ENCODE assay signal across 9 cellular contexts in the genomic region with DNA sequence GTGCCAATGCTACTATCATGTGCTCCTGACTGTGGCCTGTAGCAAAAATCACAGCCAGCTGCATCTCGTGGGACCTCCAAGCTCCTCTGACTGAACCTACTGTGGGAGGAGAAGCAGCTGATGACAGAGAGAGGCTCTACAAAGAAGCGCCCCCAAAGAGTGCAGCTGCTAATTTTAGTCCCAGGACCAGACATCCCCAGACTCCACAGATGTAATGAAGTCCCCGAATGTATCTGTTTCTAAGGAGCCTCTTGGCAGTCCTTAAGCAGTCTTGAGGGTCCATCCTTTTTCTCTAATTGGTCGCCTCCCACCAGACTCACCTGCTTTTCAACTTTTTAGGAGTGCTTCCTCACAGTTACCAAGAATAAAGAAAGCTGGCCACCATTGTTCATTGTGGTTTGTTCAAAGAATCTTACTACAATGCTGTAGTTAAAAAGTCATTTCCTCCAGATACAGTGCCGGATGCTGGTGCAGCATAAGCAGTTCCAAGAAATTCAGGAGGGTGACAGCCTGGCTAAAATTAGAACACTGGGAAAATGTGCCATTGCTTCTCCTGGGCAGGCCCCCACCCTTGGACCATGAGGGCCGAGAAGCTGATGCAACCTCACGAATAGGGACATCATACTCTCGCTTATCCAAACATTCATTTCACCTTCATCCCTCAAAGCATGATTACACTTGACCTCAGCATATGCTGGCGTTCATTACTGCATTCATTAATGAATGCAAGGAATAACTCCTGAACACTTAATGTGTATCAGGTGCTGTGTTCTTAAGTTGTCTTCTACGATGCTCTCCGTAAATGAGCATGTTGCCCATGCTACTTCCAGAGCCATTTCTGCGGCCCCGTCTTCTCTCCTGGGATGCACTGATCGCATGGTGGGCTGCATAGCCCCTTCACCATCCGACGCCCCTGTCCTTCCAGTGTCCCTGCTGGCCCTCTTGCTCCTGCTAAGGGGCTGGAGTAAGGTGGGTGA.
DNase-seq lines count a peak whose midpoint lies in the region; ATAC-seq and TF ChIP-seq lines count a peak whose summit lies in the region.
"Had no signal": no experiment of that assay in that cellular context is flagged by ENCODE, and none has a peak within 500 bp of the region (broad histone marks: within the 10 kb centered on the region; RNA-seq: fewer than 3 reads in every experiment).

No MANE protein-coding gene starts in this region.

- no peaks in the 10 kb centered on the region for H4K20me1 ChIP-seq in smooth muscle cell (ENCODE audit: low read depth)

- H3K27me3 ChIP-seq in uterus (no peaks in the 10 kb centered on the region), smooth muscle cell (ENCODE audit: low read depth) (no peaks in the 10 kb centered on the region)

- no peak overlapping the region for H3K4me2 ChIP-seq in smooth muscle cell

- intact Hi-C loops in uterus (cut with DNase I; ENCODE audit: low total_unique reads): no loop called here

- H2AFZ ChIP-seq in smooth muscle cell (ENCODE audit: low read depth): no peak overlapping the region

- no peaks in the 10 kb centered on the region for H3K79me2 ChIP-seq in smooth muscle cell (ENCODE audit: low read depth)

- no peaks in the 10 kb centered on the region for H3K36me3 ChIP-seq in uterus
- no peaks in the 10 kb centered on the region for H3K36me3 ChIP-seq in smooth muscle cell (ENCODE audit: low read depth)

- H3K4me3 ChIP-seq in uterus: no peak overlapping the region
- no peak overlapping the region for H3K4me3 ChIP-seq in smooth muscle cell

- 86% methylated on average over 16 of the region's 16 CpGs for WGBS in smooth muscle cell (ENCODE audit: low lambda C conversion rate)

- H3F3A ChIP-seq in smooth muscle cell (ENCODE audit: low read depth): no peaks in the 10 kb centered on the region

- TF ChIP-seq CTCF in uterus (IDR thresholded peaks at IDR 0.05) (no peak), smooth muscle cell (IDR thresholded peaks at IDR 0.05; ENCODE audit: borderline replicate concordance, insufficient read depth, poor library complexity, severe bottlenecking) (no peak)

- H3K27ac Mint-ChIP-seq in activated naive CD8-positive, alpha-beta T cell: peak overlapping the region; percentile 93
- peak overlapping the region; percentile 18 for H3K27ac Mint-ChIP-seq in memory B cell

- no peaks in the 10 kb centered on the region for H3K27me3 Mint-ChIP-seq in activated naive CD8-positive, alpha-beta T cell
- no peaks in the 10 kb centered on the region for H3K27me3 Mint-ChIP-seq in memory B cell

- no peak overlapping the region for H3K9ac ChIP-seq in smooth muscle cell (ENCODE audit: low read depth)

- H3K4me1 ChIP-seq in uterus (no peaks in the 10 kb centered on the region), smooth muscle cell (ENCODE audit: low read depth) (no peaks in the 10 kb centered on the region)

- peaks cover 2% of the 10 kb centered on the region for H3K36me3 Mint-ChIP-seq in activated naive CD8-positive, alpha-beta T cell
- H3K36me3 Mint-ChIP-seq in memory B cell: peaks cover 38% of the 10 kb centered on the region

- DNase-seq in activated naive CD4-positive, alpha-beta T cell treated with Interleukin-2 at 50 U/mL for 16 hours: peak; percentile 23
- no peak for DNase-seq in activated naive CD4-positive, alpha-beta T cell (lab: John Stamatoyannopoulos, UW)
- no peak for DNase-seq in memory B cell (ENCODE audit: low spot score in 2 of 2)
- DNase-seq in uterus: peak in 1 of 2 donors; percentile 49
- DNase-seq in smooth muscle cell (lab: John Stamatoyannopoulos, UW; ENCODE audit: unreplicated experiment): no peak
- DNase-seq in DMS53 (lab: John Stamatoyannopoulos, UW): no peak
- DNase-seq: NCI-H82 had no signal

- no peak for TF ChIP-seq POLR2A in uterus (IDR thresholded peaks at IDR 0.05)

- peaks cover 81% of the 10 kb centered on the region for H3K4me1 Mint-ChIP-seq in activated naive CD8-positive, alpha-beta T cell (ENCODE audit: low read depth)
- peaks cover 25% of the 10 kb centered on the region for H3K4me1 Mint-ChIP-seq in memory B cell

- peak overlapping the region; percentile 78 for H3K4me3 Mint-ChIP-seq in activated naive CD8-positive, alpha-beta T cell
- no peak overlapping the region for H3K4me3 Mint-ChIP-seq in memory B cell

- H3K27ac ChIP-seq in uterus (peak overlapping the region; percentile 11 to 42), smooth muscle cell (ENCODE audit: low read depth) (no peak overlapping the region)

- ATAC-seq in memory B cell (ENCODE audit: low read depth) (no peak), GM19035 (IDR thresholded peaks at IDR 0.05; ENCODE audit: unreplicated experiment) (no peak)

- no peaks in the 10 kb centered on the region for H3K9me3 ChIP-seq in uterus
- H3K9me3 ChIP-seq in smooth muscle cell (replicated peaks; ENCODE audit: low read depth): no peaks in the 10 kb centered on the region

- no peaks in the 10 kb centered on the region for H3K9me3 Mint-ChIP-seq in activated naive CD8-positive, alpha-beta T cell (ENCODE audit: low read depth)
- H3K9me3 Mint-ChIP-seq in memory B cell: peaks cover 1% of the 10 kb centered on the region
